Comparison of ENCODE assay signal across 8 cellular contexts in the genomic region with DNA sequence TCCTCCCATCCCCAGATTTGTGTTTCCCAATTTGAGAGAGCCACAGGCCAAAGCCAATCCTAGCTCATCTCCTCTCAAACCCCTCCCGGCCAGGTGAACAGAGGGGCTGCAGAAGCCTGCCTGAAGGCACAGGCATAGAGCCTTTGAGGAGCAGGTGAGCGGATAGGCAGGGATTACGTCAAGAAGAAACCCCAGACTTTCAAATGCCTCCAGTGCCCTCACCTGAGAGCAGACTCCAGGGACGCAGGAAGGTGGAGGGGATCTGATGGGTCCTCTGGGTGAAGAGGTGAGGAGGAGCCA. TPM values are rescaled to one million over a fixed set of nuclear protein-coding genes. Genes with fewer than 3 reads are reported as not detected.
DNase-seq lines count a peak whose midpoint lies in the region; ATAC-seq and TF ChIP-seq lines count a peak whose summit lies in the region.

No MANE protein-coding gene starts in this region.

- ATAC-seq in GM18517 (IDR thresholded peaks at IDR 0.05; ENCODE audit: unreplicated experiment) = peak; percentile 11
- ATAC-seq in RWPE2 (ENCODE audit: low read depth) = peak; percentile 28; the same call in 2 of the 3 replicates
- ATAC-seq in gastrocnemius medialis = no peak
- ATAC-seq in HG03108 (IDR thresholded peaks at IDR 0.05; ENCODE audit: unreplicated experiment) = no peak

- peaks cover 9% of the 10 kb centered on the region for H3K4me1 ChIP-seq in RWPE2 (ENCODE audit: insufficient read depth, poor library complexity, severe bottlenecking)
- H3K4me1 ChIP-seq in fibroblast of lung (ENCODE audit: control insufficient read depth, extremely low read depth, insufficient read depth, low read length) = peaks cover 8% of the 10 kb centered on the region
- H3K4me1 ChIP-seq in gastrocnemius medialis = peaks cover 5% of the 10 kb centered on the region in 2 donors

- H3K9me3 ChIP-seq in RWPE2 (ENCODE audit: severe bottlenecking) (no peaks in the 10 kb centered on the region), fibroblast of lung (ENCODE audit: control insufficient read depth, insufficient read depth, low read depth, low read length) (no peaks in the 10 kb centered on the region), gastrocnemius medialis (no peaks in the 10 kb centered on the region)

- H3K9ac ChIP-seq in fibroblast of lung (ENCODE audit: insufficient read depth, low read length) = no peak overlapping the region

- intact Hi-C loops in gastrocnemius medialis (cut with DNase I; ENCODE audit: low total_unique reads) = loop anchor here (5.0 kb wide), 1 partner anchor 513 kb away; a partner anchor contains a TSS

- H3K79me2 ChIP-seq in fibroblast of lung (ENCODE audit: control insufficient read depth, insufficient read depth, low read length) = no peaks in the 10 kb centered on the region

- H3K27ac ChIP-seq in RWPE2 (ENCODE audit: poor library complexity, severe bottlenecking) (no peak overlapping the region), fibroblast of lung (ENCODE audit: insufficient read depth, low read length) (no peak overlapping the region), gastrocnemius medialis (no peak overlapping the region)

- H3K4me2 ChIP-seq in fibroblast of lung (ENCODE audit: extremely low read depth, insufficient read depth, low read length) = peak overlapping the region; percentile 97

- H3K4me3 ChIP-seq in RWPE2 (ENCODE audit: severe bottlenecking) = peak overlapping the region; percentile 38
- peak overlapping the region; percentile 69 to 81 (median 74) for H3K4me3 ChIP-seq in fibroblast of lung (replicated peaks in 1 of 4; ENCODE audit: control extremely low read depth in 1 of 4, insufficient read depth in 1 of 4, low read depth in 3 of 4, low read length in 4 of 4)
- H3K4me3 ChIP-seq in gastrocnemius medialis = peak overlapping the region; percentile 52 to 87 (median 71)

- H3K36me3 ChIP-seq in RWPE2 (ENCODE audit: low read depth) = no peaks in the 10 kb centered on the region
- H3K36me3 ChIP-seq in fibroblast of lung (ENCODE audit: control insufficient read depth, insufficient read depth, low read length) = no peaks in the 10 kb centered on the region
- no peaks in the 10 kb centered on the region for H3K36me3 ChIP-seq in gastrocnemius medialis

- TF ChIP-seq POLR2A in gastrocnemius medialis (IDR thresholded peaks at IDR 0.05) = no peak

- H2AFZ ChIP-seq in fibroblast of lung (ENCODE audit: low read length) = peak overlapping the region; percentile 94

- in situ Hi-C loops in gastrocnemius medialis (cut with MboI; ENCODE audit: low sequenced_read_pairs in 4 of 4) = loop anchor here in 1 of 4 donors (25.0 kb wide), 1 partner anchor 122 kb away; a partner anchor contains a TSS

- H3K27me3 ChIP-seq in RWPE2 (ENCODE audit: insufficient read depth, poor library complexity, severe bottlenecking) (no peaks in the 10 kb centered on the region), fibroblast of lung (ENCODE audit: control insufficient read depth, insufficient read depth, low read length) (peaks cover 30% of the 10 kb centered on the region), gastrocnemius medialis (peaks cover 0 to 10% (median 10%) of the 10 kb centered on the region in 3 donors)

- TF ChIP-seq CTCF in RWPE2 (IDR thresholded peaks at IDR 0.05; ENCODE audit: poor library complexity, severe bottlenecking) (no peak), fibroblast of lung (conservative IDR thresholded peaks at IDR 0.05 in 1 of 2, IDR thresholded peaks at IDR 0.05 in 1 of 2; ENCODE audit: low read depth in 1 of 2, low read length in 2 of 2) (no peak), gastrocnemius medialis (IDR thresholded peaks at IDR 0.05 in 4 of 5, conservative IDR thresholded peaks at IDR 0.05 in 1 of 5) (no peak)

- no peaks in the 10 kb centered on the region for H4K20me1 ChIP-seq in fibroblast of lung (ENCODE audit: control insufficient read depth, extremely low read depth, insufficient read depth, low read length)

- DNase-seq in RWPE2 (ENCODE audit: low spot score) (no peak), fibroblast of lung (ENCODE audit: low read depth in 2 of 2) (no peak), gastrocnemius medialis (no peak), NCI-H1092 (lab: John Stamatoyannopoulos, UW) (no peak), midbrain (lab: John Stamatoyannopoulos, UW) (no peak), retina (no peak)

RNA-seq across cellular contexts. Expression of a gene that starts 0.6 kb away (rescaled TPM):
- total RNA-seq in fibroblast of lung = under 0.01 and 0.17 TPM in 2 replicates
- 0.08 and 0.12 TPM in 2 replicates for polyA plus RNA-seq in fibroblast of lung
- 0.09 and 0.22 TPM in 2 replicates for polyA plus RNA-seq in fibroblast of lung (2012)
- polyA minus RNA-seq in fibroblast of lung (ENCODE audit: low replicate concordance) = 0.71 TPM in 1 of 2 replicates, not detected in the other
- under 1 TPM in 1 of 4 donors, not detected in 3; 0.36 TPM for total RNA-seq in gastrocnemius medialis

RNA-seq across cellular contexts. Expression of a gene that starts 13.1 kb away (rescaled TPM):
- total RNA-seq in fibroblast of lung = 62.4 and 65.5 TPM in 2 replicates
- 48.6 and 65.1 TPM in 2 replicates for polyA plus RNA-seq in fibroblast of lung
- 50.7 and 67.1 TPM in 2 replicates for polyA plus RNA-seq in fibroblast of lung (2012)
- polyA minus RNA-seq in fibroblast of lung (ENCODE audit: low replicate concordance) = 46.8 and 67.1 TPM in 2 replicates
- 10 to 100 TPM; 55.8 to 80.6 (median 75.7) TPM for total RNA-seq in gastrocnemius medialis

RNA-seq across cellular contexts. Expression of a gene that starts 46.8 kb away (rescaled TPM):
- 18.5 and 28.4 TPM in 2 replicates for total RNA-seq in fibroblast of lung
- polyA plus RNA-seq in fibroblast of lung = 40.6 and 46.2 TPM in 2 replicates
- 61.0 and 64.3 TPM in 2 replicates for polyA plus RNA-seq in fibroblast of lung (2012)
- 104 and 111 TPM in 2 replicates for polyA minus RNA-seq in fibroblast of lung (ENCODE audit: low replicate concordance)
- total RNA-seq in gastrocnemius medialis = 1 to 10 TPM; 1.2 to 5.7 (median 2.7) TPM

Comparison
In these comparisons a context has a peak if more than half of its experiments do, and no peak if none do; other contexts are left out.
1. ATAC-seq: peak in GM18517 (single experiment) and RWPE2 (single experiment); none in gastrocnemius medialis (0 of 2) and HG03108 (single experiment).
2. Peak in every context shown above with its lines, with median percentiles within 50 percentile points of each other: H3K4me3 ChIP-seq.